10 cellular contexts compared by ENCODE assay signal in the genomic region with DNA sequence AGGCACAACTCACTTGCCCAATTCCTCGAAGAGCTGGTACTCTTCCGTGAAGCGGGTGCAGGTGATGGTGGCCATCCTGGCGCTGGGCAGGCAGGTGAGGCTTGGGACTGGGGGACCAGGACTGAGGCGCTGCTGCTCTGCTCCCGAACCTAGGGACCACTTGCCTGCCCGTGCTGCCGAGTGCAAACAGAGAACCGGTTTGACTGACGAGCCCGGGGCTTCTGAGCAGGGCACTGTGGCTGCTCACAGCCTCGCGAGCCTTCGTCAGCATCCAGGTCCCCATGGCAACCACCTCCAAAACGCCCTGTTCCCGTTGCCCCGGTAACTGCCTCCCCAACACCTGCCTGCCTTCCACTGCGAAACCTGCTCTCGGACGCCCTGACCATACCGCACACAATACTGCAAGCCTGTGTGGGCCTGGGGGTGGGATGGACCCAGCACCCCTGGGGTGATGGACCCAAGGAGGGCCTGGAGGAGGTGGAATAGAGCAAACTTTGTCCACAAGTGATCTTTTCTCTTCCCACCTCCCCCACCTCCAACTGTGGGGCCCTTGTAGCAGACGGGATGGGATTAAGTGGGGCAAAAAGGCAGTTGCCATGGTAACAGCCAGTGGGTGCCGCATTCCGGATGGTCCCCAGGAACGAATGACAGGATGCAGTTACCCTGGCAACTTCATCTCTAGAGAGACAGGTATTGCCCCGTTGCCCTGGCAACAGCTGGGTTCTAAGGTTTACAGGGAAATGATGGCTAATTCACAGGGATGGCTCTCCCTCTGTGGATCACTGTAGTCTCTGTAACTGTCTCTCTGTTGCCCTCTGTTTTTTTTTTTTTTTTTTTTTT. TPM values are rescaled to one million over a fixed set of nuclear protein-coding genes. Genes with fewer than 3 reads are reported as not detected.
A peak's percentile ranks its signal among the peaks of the same experiment; 100 is the strongest.
DNase-seq lines count a peak whose midpoint lies in the region; ATAC-seq and TF ChIP-seq lines count a peak whose summit lies in the region.
"Had no signal": no experiment of that assay in that cellular context is flagged by ENCODE, and none has a peak within 500 bp of the region (broad histone marks: within the 10 kb centered on the region; RNA-seq: fewer than 3 reads in every experiment).

A gene (minus strand): TSS at position 223 of the 840 bp plus-strand sequence. CDS start 148 bp downstream, at position 75.

- H2BK12ac ChIP-seq in neuronal stem cell (ENCODE audit: low read length): peak within 1 kb of the TSS; percentile 14

- peak within 1 kb of the TSS; percentile 53 for H3K18ac ChIP-seq in neuronal stem cell (ENCODE audit: low read length)

- no peak within 1 kb of the TSS for H3K27ac ChIP-seq in neuronal stem cell (replicated peaks; ENCODE audit: low read length)
- H3K27ac ChIP-seq: A549, thyroid gland had no signal

- CTCF ChIA-PET in GM10248 (lab: Yijun Ruan, JAX): no interaction called here

- peak within 1 kb of the TSS; percentile 33 for H3K14ac ChIP-seq in neuronal stem cell (ENCODE audit: low read length)

- TF ChIP-seq CTCF in GM10248 (IDR thresholded peaks at IDR 0.05; ENCODE audit: control extremely low read depth, extremely low read depth, low read depth, missing control alignments): no peak

- H2BK15ac ChIP-seq in neuronal stem cell (ENCODE audit: low read length): no peak within 1 kb of the TSS

- H3K36me3 ChIP-seq in neuronal stem cell (replicated peaks in 1 of 2; ENCODE audit: control insufficient read depth in 2 of 2, insufficient read depth in 2 of 2, low read length in 2 of 2): no peaks in the 10 kb centered on the region
- H3K36me3 ChIP-seq: thyroid gland had no signal

- H3K4me1 ChIP-seq in neuronal stem cell (ENCODE audit: control insufficient read depth in 2 of 2, insufficient read depth in 1 of 2, low read depth in 1 of 2, low read length in 2 of 2): peaks cover 22 to 43% of the 10 kb centered on the region in 2 donors
- H3K4me1 ChIP-seq: thyroid gland had no signal

- H3K9ac ChIP-seq in neuronal stem cell (ENCODE audit: low read depth, low read length, poor library complexity): no peak within 1 kb of the TSS

- H4K8ac ChIP-seq in neuronal stem cell (ENCODE audit: low read depth, low read length): no peak within 1 kb of the TSS

- no peak within 1 kb of the TSS for H3K4me2 ChIP-seq in neuronal stem cell (ENCODE audit: insufficient read depth, low read length, poor library complexity, severe bottlenecking)
- H3K4me2 ChIP-seq: A549 had no signal

- no peaks in the 10 kb centered on the region for H3K27me3 ChIP-seq in neuronal stem cell (ENCODE audit: control insufficient read depth in 3 of 3, insufficient read depth in 3 of 3, low read depth in 1 of 3, low read length in 3 of 3)
- H3K27me3 ChIP-seq: thyroid gland had no signal

- H3K9me3 ChIP-seq in neuronal stem cell (replicated peaks in 1 of 2; ENCODE audit: control insufficient read depth in 2 of 2, insufficient read depth in 1 of 2, low read depth in 1 of 2, low read length in 2 of 2): no peaks in the 10 kb centered on the region
- H3K9me3 ChIP-seq: A549, thyroid gland had no signal

- intact Hi-C loops in head of caudate nucleus (cut with DNase I): no loop called here

- H2BK5ac ChIP-seq in neuronal stem cell (ENCODE audit: low read length): no peak within 1 kb of the TSS

- no CpG with 5 or more reads among the region's 26 CpGs for WGBS in neuronal stem cell (ENCODE audit: extremely low coverage in 2 of 2, insufficient read length in 2 of 2, insufficient replicate concordance in 1 of 2), 2 donors

- H2AK5ac ChIP-seq in neuronal stem cell (ENCODE audit: low read depth, low read length): no peak within 1 kb of the TSS

- H4K91ac ChIP-seq in neuronal stem cell (ENCODE audit: low read depth, low read length, poor library complexity): no peak within 1 kb of the TSS

- H3K4me3 ChIP-seq in neuronal stem cell (ENCODE audit: low read length in 2 of 2): peak within 1 kb of the TSS in 1 of 2 donors; percentile 8
- H3K4me3 ChIP-seq: A549, thyroid gland had no signal

- peak within 1 kb of the TSS; percentile 2 for H2BK120ac ChIP-seq in neuronal stem cell (ENCODE audit: low read depth, low read length)

- H3K4ac ChIP-seq in neuronal stem cell (ENCODE audit: low read length): no peak within 1 kb of the TSS

- peak within 1 kb of the TSS; percentile 57 for H2AFZ ChIP-seq in neuronal stem cell (ENCODE audit: low read length)

- peak within 1 kb of the TSS; percentile 0 for H3K23ac ChIP-seq in neuronal stem cell (ENCODE audit: low read depth, low read length, poor library complexity)

- POLR2A ChIA-PET in GM10248 (lab: Yijun Ruan, JAX): interaction anchor here (0.5 to 0.6 kb wide), 2 partner anchors 17 to 73 kb away, joined by 6 to 8 read pairs; no protein-coding TSS in a partner anchor

- DNase-seq in NCI-H1436 (lab: John Stamatoyannopoulos, UW) (peak; percentile 83), NCI-H1436 treated with DMSO at 0.1 percent for 48 hours (lab: John Stamatoyannopoulos, UW) (no peak), NCI-H510A treated with DMSO at 0.1 percent for 48 hours (lab: John Stamatoyannopoulos, UW) (peak; percentile 17), head of caudate nucleus (peak; percentile 64 to 98 (median 86)), neuronal stem cell (ENCODE audit: low spot score) (peak; percentile 37), HK-2 (ENCODE audit: unreplicated experiment) (no peak), GM10248 (ENCODE audit: extremely low spot score) (no peak)
- DNase-seq: thyroid gland had no signal

- no peaks in the 10 kb centered on the region for H3K79me1 ChIP-seq in neuronal stem cell (ENCODE audit: low read depth, low read length)

- no peak for ATAC-seq in GM21381 (IDR thresholded peaks at IDR 0.05; ENCODE audit: unreplicated experiment)
- ATAC-seq: A549 had no signal

RNA-seq across cellular contexts. Expression of the gene that starts here (rescaled TPM):
- 0.49 TPM for polyA plus RNA-seq in neuronal stem cell (2013, experiment 1 of 2)
- polyA plus RNA-seq in neuronal stem cell (2013, experiment 2 of 2): 0.58 TPM

Comparison
In these comparisons a context has a peak if more than half of its experiments do, and no peak if none do; other contexts are left out.
1. DNase-seq: peak in NCI-H1436 (single experiment), NCI-H510A treated with DMSO at 0.1 percent for 48 hours (single experiment), head of caudate nucleus (42 of 42) and neuronal stem cell (single experiment); none in NCI-H1436 treated with DMSO at 0.1 percent for 48 hours (single experiment), HK-2 (single experiment) and GM10248 (single experiment).